ENCODE assay signal across 13 cellular contexts in genomic region chr10:79223001-79223345, GRCh38.
DNase-seq lines count a peak whose midpoint lies in the region; ATAC-seq, FAIRE-seq and TF ChIP-seq lines count a peak whose summit lies in the region.
"Had no signal": no experiment of that assay in that cellular context is flagged by ENCODE, and none has a peak within 500 bp of the region (broad histone marks: within the 10 kb centered on the region; RNA-seq: fewer than 3 reads in every experiment).

No MANE protein-coding gene starts in this region.

- no peak for FAIRE-seq in frontal cortex (lab: Jason Lieb, UNC)
- FAIRE-seq: H54 had no signal

- peaks cover 4% of the 10 kb centered on the region for H3K27me3 Mint-ChIP-seq in nephron (ENCODE audit: low read depth)

- TF ChIP-seq CTCF in RWPE1 (conservative IDR thresholded peaks at IDR 0.05; ENCODE audit: low read depth): no peak
- TF ChIP-seq CTCF in nephron (IDR thresholded peaks at IDR 0.05; ENCODE audit: unreplicated experiment in 3 of 3): no peak
- TF ChIP-seq CTCF in Peyer's patch (IDR thresholded peaks at IDR 0.05): no peak

- peak overlapping the region; percentile 97 to 98 (median 98) for H3K27ac Mint-ChIP-seq in nephron

- H3K9me3 Mint-ChIP-seq in nephron: no peaks in the 10 kb centered on the region
- H3K9me3 Mint-ChIP-seq: stimulated activated effector memory CD8-positive, alpha-beta T cell treated with anti-CD3 and anti-CD28 coated beads, Interleukin-12 subunit alpha, Interleukin-12 subunit beta, amount 100 ng/mL, for 72 hours had no signal

- DNase-seq in RWPE1 (ENCODE audit: low spot score) (no peak), frontal cortex (ENCODE audit: low spot score in 2 of 2) (peak; percentile 48 to 55), superior temporal gyrus (ENCODE audit: extremely low spot score) (peak; percentile 63), putamen (ENCODE audit: low spot score) (no peak), Peyer's patch (no peak)
- no peak for DNase-seq in effector memory CD4-positive, alpha-beta T cell
- DNase-seq: KG1; PC-3; stimulated activated CD4-positive, alpha-beta T cell treated with anti-CD3 and anti-CD28 coated beads, Interleukin-12 subunit alpha, Interleukin-12 subunit beta, amount 100 ng/mL, for 4 hours had no signal

- peaks cover 64% of the 10 kb centered on the region for H3K4me1 Mint-ChIP-seq in nephron

- CTCF ChIA-PET in RWPE1 (lab: Yijun Ruan, JAX): no interaction called here

- no peak for ATAC-seq in HG03469 (IDR thresholded peaks at IDR 0.05; ENCODE audit: unreplicated experiment)
- ATAC-seq: PC-3; stimulated activated effector memory CD8-positive, alpha-beta T cell treated with anti-CD3 and anti-CD28 coated beads, Interleukin-12 subunit alpha, Interleukin-12 subunit beta, amount 100 ng/mL, for 72 hours had no signal

- H3K9me3 ChIP-seq in Peyer's patch: no peaks in the 10 kb centered on the region
- H3K9me3 ChIP-seq in effector memory CD4-positive, alpha-beta T cell (ENCODE audit: control insufficient read depth, low read length): no peaks in the 10 kb centered on the region

- POLR2A ChIA-PET in RWPE1 (lab: Yijun Ruan, JAX; ENCODE audit: low non-redundant PET): no interaction called here

- no peak overlapping the region for H3K4me3 Mint-ChIP-seq in nephron
- H3K4me3 Mint-ChIP-seq: stimulated activated effector memory CD8-positive, alpha-beta T cell treated with anti-CD3 and anti-CD28 coated beads, Interleukin-12 subunit alpha, Interleukin-12 subunit beta, amount 100 ng/mL, for 72 hours had no signal

- H3K27ac ChIP-seq in RWPE1: peak overlapping the region; percentile 35; the same call in 1 of the 2 replicates
- H3K27ac ChIP-seq in Peyer's patch: peak overlapping the region in 2 of 4 donors; percentile 35 to 80
- no peak overlapping the region for H3K27ac ChIP-seq in effector memory CD4-positive, alpha-beta T cell (ENCODE audit: insufficient read depth, low read length, poor library complexity, severe bottlenecking)

- H3K4me1 ChIP-seq in Peyer's patch: peaks cover 0 to 46% (median 1%) of the 10 kb centered on the region in 4 donors
- H3K4me1 ChIP-seq in effector memory CD4-positive, alpha-beta T cell (ENCODE audit: control insufficient read depth, insufficient read depth, low read length, poor library complexity, severe bottlenecking): no peaks in the 10 kb centered on the region

- TF ChIP-seq POLR2A in Peyer's patch (IDR thresholded peaks at IDR 0.05): no peak

- H3K36me3 ChIP-seq in Peyer's patch: peaks cover 0 to 46% (median 0%) of the 10 kb centered on the region in 3 donors
- peaks cover 3% of the 10 kb centered on the region for H3K36me3 ChIP-seq in effector memory CD4-positive, alpha-beta T cell (ENCODE audit: control insufficient read depth, insufficient read depth, low read length)

- H3K4me3 ChIP-seq in Peyer's patch: no peak overlapping the region
- H3K4me3 ChIP-seq in effector memory CD4-positive, alpha-beta T cell (ENCODE audit: insufficient read depth, low read depth, low read length, poor library complexity, severe bottlenecking): no peak overlapping the region

- H3K36me3 Mint-ChIP-seq in nephron (ENCODE audit: low read depth): peaks cover 43% of the 10 kb centered on the region

- no peaks in the 10 kb centered on the region for H3K27me3 ChIP-seq in Peyer's patch
- no peaks in the 10 kb centered on the region for H3K27me3 ChIP-seq in effector memory CD4-positive, alpha-beta T cell (replicated peaks; ENCODE audit: control insufficient read depth, insufficient read depth, low read length, poor library complexity, severe bottlenecking)

Comparison
In these comparisons a context has a peak if more than half of its experiments do, and no peak if none do; other contexts are left out.
1. DNase-seq: peak in frontal cortex (2 of 2) and superior temporal gyrus (single experiment); none in RWPE1 (single experiment), putamen (single experiment), Peyer's patch (0 of 3) and effector memory CD4-positive, alpha-beta T cell (0 of 3).